In the genomic region with DNA sequence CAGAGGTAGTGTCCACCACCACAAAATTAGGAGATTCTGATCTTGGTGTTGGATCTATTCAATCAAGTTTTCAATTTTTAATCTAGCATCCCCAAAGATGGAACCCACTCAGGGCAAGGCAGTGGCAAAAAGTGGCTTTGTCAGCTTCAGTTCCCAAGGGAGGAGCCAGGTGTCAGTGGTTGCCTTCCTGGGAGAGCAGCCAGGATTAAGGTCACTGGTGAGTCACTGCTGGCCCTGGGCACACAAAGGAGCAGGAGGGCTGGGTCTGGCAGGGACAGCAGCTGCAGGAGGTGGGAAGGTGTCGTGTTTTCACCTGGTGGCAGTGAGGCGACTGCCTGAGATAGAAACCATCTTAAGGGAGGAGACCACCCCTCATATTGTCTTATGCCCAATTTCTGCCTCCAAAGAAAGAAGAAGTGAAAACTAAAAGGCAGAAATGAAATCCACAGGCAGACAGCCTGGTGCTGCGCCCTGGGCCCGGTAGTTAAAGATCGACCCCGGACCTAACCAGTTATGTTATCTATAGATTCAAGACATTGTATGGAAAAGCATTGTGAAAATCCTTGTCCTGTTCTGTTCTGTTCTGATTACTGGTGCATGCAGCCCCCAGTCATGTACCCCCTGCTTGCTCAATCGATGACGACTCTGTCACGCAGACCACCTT, we compare ENCODE assay signal across 8 cellular contexts. TPM values are rescaled to one million over a fixed set of nuclear protein-coding genes. Genes with fewer than 3 reads are reported as not detected.
A peak's percentile ranks its signal among the peaks of the same experiment; 100 is the strongest.
DNase-seq lines count a peak whose midpoint lies in the region; ATAC-seq, FAIRE-seq and TF ChIP-seq lines count a peak whose summit lies in the region.

No MANE protein-coding gene starts in this region.

- DNase-seq in H54 (ENCODE audit: insufficient read length, low spot score): peak; percentile 80
- DNase-seq in NCI-H460 (ENCODE audit: extremely low read depth, low read depth): peak; percentile 52
- DNase-seq in choroid plexus epithelial cell (ENCODE audit: low read depth): peak; percentile 38
- DNase-seq in NOMO-1 treated with DMSO at 0.1 percent for 48 hours (lab: John Stamatoyannopoulos, UW; ENCODE audit: unreplicated experiment): no peak
- no peak for DNase-seq in CD4-positive, alpha-beta memory T cell
- DNase-seq in natural killer cell: no peak

- no peak overlapping the region for H3K27ac ChIP-seq in parathyroid adenoma
- H3K27ac ChIP-seq in CD4-positive, alpha-beta memory T cell (ENCODE audit: low read depth, low read length): no peak overlapping the region

- H3K4me1 Mint-ChIP-seq in CD4-positive, alpha-beta memory T cell: peaks cover 2 to 6% (median 5%) of the 10 kb centered on the region in 4 donors
- H3K4me1 Mint-ChIP-seq in natural killer cell: peaks cover 2 to 4% of the 10 kb centered on the region in 2 donors

- intact Hi-C loops in CD4-positive, alpha-beta memory T cell (cut with micrococcal nuclease): no loop called here
- intact Hi-C loops in natural killer cell (cut with micrococcal nuclease): no loop called here

- H3K9me3 ChIP-seq in parathyroid adenoma (ENCODE audit: control insufficient read depth, low read length): no peaks in the 10 kb centered on the region
- no peaks in the 10 kb centered on the region for H3K9me3 ChIP-seq in CD4-positive, alpha-beta memory T cell (ENCODE audit: control insufficient read depth in 1 of 2, low read length in 2 of 2)

- no peaks in the 10 kb centered on the region for H3K79me2 ChIP-seq in parathyroid adenoma

- H3K36me3 Mint-ChIP-seq in CD4-positive, alpha-beta memory T cell: peaks cover 0 to 3% of the 10 kb centered on the region in 2 donors
- no peaks in the 10 kb centered on the region for H3K36me3 Mint-ChIP-seq in natural killer cell

- peaks cover 0 to 3% of the 10 kb centered on the region in 2 donors for H3K27me3 Mint-ChIP-seq in CD4-positive, alpha-beta memory T cell
- peaks cover 0 to 8% of the 10 kb centered on the region in 2 donors for H3K27me3 Mint-ChIP-seq in natural killer cell (ENCODE audit: low read depth in 2 of 2)

- H3K9ac ChIP-seq in parathyroid adenoma: no peak overlapping the region

- no peak overlapping the region for H3K27ac Mint-ChIP-seq in CD4-positive, alpha-beta memory T cell
- no peak overlapping the region for H3K27ac Mint-ChIP-seq in natural killer cell

- TF ChIP-seq CTCF in choroid plexus epithelial cell (conservative IDR thresholded peaks at IDR 0.05; ENCODE audit: low read depth, low read length) (no peak), parathyroid adenoma (IDR thresholded peaks at IDR 0.05) (peak; percentile 35), natural killer cell (IDR thresholded peaks at IDR 0.05) (no peak)

- no peak for ATAC-seq in HG02642 (IDR thresholded peaks at IDR 0.05; ENCODE audit: poor library complexity, unreplicated experiment)
- no peak for ATAC-seq in natural killer cell

- POLR2A ChIA-PET in CD4-positive, alpha-beta memory T cell (lab: Charles Lee; ENCODE audit: partially characterized antibody): no interaction called here

- H3K4me3 ChIP-seq in choroid plexus epithelial cell (ENCODE audit: low read depth, low read length): no peak overlapping the region
- H3K4me3 ChIP-seq in parathyroid adenoma (ENCODE audit: low read depth, low read length): no peak overlapping the region
- no peak overlapping the region for H3K4me3 ChIP-seq in CD4-positive, alpha-beta memory T cell (ENCODE audit: low read length in 2 of 2)

- H3K4me3 Mint-ChIP-seq in CD4-positive, alpha-beta memory T cell: no peak overlapping the region
- no peak overlapping the region for H3K4me3 Mint-ChIP-seq in natural killer cell

- no peak overlapping the region for H3K4me2 ChIP-seq in parathyroid adenoma (ENCODE audit: low read length)

- H2AFZ ChIP-seq in parathyroid adenoma: no peak overlapping the region

- no peaks in the 10 kb centered on the region for H3K27me3 ChIP-seq in parathyroid adenoma (ENCODE audit: control insufficient read depth, insufficient read depth, low read length)
- H3K27me3 ChIP-seq in CD4-positive, alpha-beta memory T cell (ENCODE audit: insufficient read depth, low read length): no peaks in the 10 kb centered on the region

- no peaks in the 10 kb centered on the region for H3K9me3 Mint-ChIP-seq in CD4-positive, alpha-beta memory T cell
- no peaks in the 10 kb centered on the region for H3K9me3 Mint-ChIP-seq in natural killer cell

- CTCF ChIA-PET in CD4-positive, alpha-beta memory T cell (lab: Charles Lee; ENCODE audit: partially characterized antibody): no interaction called here

- no peak for TF ChIP-seq POLR2A in H54 (IDR thresholded peaks at IDR 0.05; ENCODE audit: low read depth, low read length)

- H3K36me3 ChIP-seq in parathyroid adenoma (ENCODE audit: control insufficient read depth, insufficient read depth, low read length): no peaks in the 10 kb centered on the region
- H3K36me3 ChIP-seq in CD4-positive, alpha-beta memory T cell (ENCODE audit: insufficient read depth, low read length): no peaks in the 10 kb centered on the region

- no peaks in the 10 kb centered on the region for H3K4me1 ChIP-seq in parathyroid adenoma
- H3K4me1 ChIP-seq in CD4-positive, alpha-beta memory T cell (ENCODE audit: insufficient read depth, low read length): peaks cover 3% of the 10 kb centered on the region

- FAIRE-seq in H54 (lab: Jason Lieb, UNC): peak; percentile 33

RNA-seq across cellular contexts. Expression of a gene that starts 5.9 kb away (rescaled TPM):
- 2.5 and 2.7 TPM in 2 replicates for total RNA-seq in NCI-H460 (2014; rRNA removed; shearing (Covaris generic))
- 7.7 and 8.6 TPM in 2 replicates for polyA plus RNA-seq in NCI-H460 (2014; cell fraction: nucleus; rRNA removed)
- 10 to 100 TPM; 10.3 to 11.4 TPM for total RNA-seq in CD4-positive, alpha-beta memory T cell
- polyA plus RNA-seq in CD4-positive, alpha-beta memory T cell: 1 to 10 TPM; 1.6 to 3.1 TPM
- 10 to 100 TPM in 2 of 3 donors, 1 to 10 TPM in 1; 6.5 to 16.2 (median 10.4) TPM for total RNA-seq in natural killer cell

Comparison
In these comparisons a context has a peak if more than half of its experiments do, and no peak if none do; other contexts are left out.
1. DNase-seq: peak in H54 (single experiment), NCI-H460 (single experiment) and choroid plexus epithelial cell (single experiment); none in NOMO-1 treated with DMSO at 0.1 percent for 48 hours (single experiment), CD4-positive, alpha-beta memory T cell (0 of 5) and natural killer cell (single experiment).